Comparison of ENCODE assay signal across 14 cellular contexts in the genomic region with DNA sequence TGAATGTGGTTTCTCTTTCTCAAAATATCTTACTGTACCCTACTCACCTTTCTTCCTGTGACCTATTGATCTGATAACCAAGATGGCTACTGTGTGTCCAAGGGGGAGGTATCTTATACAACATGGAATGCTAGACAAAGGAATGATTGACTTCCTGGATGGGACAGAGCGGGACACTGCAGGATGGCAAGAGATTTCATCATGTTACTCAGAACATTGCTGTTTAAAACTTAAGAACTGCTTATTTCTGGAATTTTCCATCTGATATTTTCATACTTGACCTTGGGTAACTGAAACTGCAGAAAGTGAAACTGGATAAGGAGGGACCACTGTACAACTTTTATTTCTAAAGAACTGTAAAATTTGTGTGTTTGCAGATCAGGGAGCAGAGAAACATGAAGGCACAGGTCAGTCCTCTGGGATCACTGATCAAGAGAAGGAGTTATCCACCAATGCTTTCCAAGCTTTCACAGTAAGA. TPM values are rescaled to one million over a fixed set of nuclear protein-coding genes. Genes with fewer than 3 reads are reported as not detected.
DNase-seq lines count a peak whose midpoint lies in the region; ATAC-seq, FAIRE-seq and TF ChIP-seq lines count a peak whose summit lies in the region.
"Had no signal": no experiment of that assay in that cellular context is flagged by ENCODE, and none has a peak within 500 bp of the region (broad histone marks: within the 10 kb centered on the region; RNA-seq: fewer than 3 reads in every experiment).

No MANE protein-coding gene starts in this region.

- DNase-seq in GM03348 (ENCODE audit: low spot score), result peak; percentile 19
- peak; percentile 32 for DNase-seq in astrocyte of the spinal cord (ENCODE audit: low read depth, low spot score)
- peak; percentile 13 for DNase-seq in myocyte (ENCODE audit: low read depth)
- no peak for DNase-seq in RCC 7860 (ENCODE audit: low spot score)
- DNase-seq in stimulated activated CD4-positive, alpha-beta T cell treated with anti-CD3 and anti-CD28 coated beads, Interleukin-2, amount 100 ng/mL, for 24 hours, result no peak
- no peak for DNase-seq in SKM-1 treated with dmso at 0.1 percent for 144 hours (lab: John Stamatoyannopoulos, UW; ENCODE audit: unreplicated experiment)
- DNase-seq: activated naive CD4-positive, alpha-beta T cell treated with anti-CD3 and anti-CD28 coated beads, Interleukin-2, amount 10 ng/mL, durations not matched to agents 7 days and 5 days; COR-L47; dorsolateral prefrontal cortex; NCI-H2029; stimulated activated naive CD4-positive, alpha-beta T cell treated with Interleukin-2 at 50 U/mL for 16 hours had no signal

- no peak overlapping the region for H3K9ac ChIP-seq in KMS-11

- H3K27ac ChIP-seq in KMS-11, result no peak overlapping the region
- H3K27ac ChIP-seq: dorsolateral prefrontal cortex had no signal

- ATAC-seq in GM21825 (IDR thresholded peaks at IDR 0.05; ENCODE audit: unreplicated experiment), result no peak

- H2AFZ ChIP-seq in KMS-11 (ENCODE audit: low read depth), result no peak overlapping the region

- H3K27me3 ChIP-seq in KMS-11 (ENCODE audit: insufficient read depth, low read depth), result no peaks in the 10 kb centered on the region
- H3K27me3 ChIP-seq: dorsolateral prefrontal cortex had no signal

- no peaks in the 10 kb centered on the region for H4K20me1 ChIP-seq in KMS-11 (ENCODE audit: insufficient read depth)

- H3K4me3 ChIP-seq in KMS-11 (IDR thresholded peaks at IDR 0.05; ENCODE audit: insufficient read depth, low read depth, low read length) (no peak overlapping the region), astrocyte of the spinal cord (ENCODE audit: low read depth, low read length) (no peak overlapping the region)
- H3K4me3 ChIP-seq: dorsolateral prefrontal cortex, HAP-1 had no signal

- H3K4me1 ChIP-seq in KMS-11 (ENCODE audit: low read depth, poor library complexity, severe bottlenecking), result peaks cover 16% of the 10 kb centered on the region

- no peaks in the 10 kb centered on the region; the same call in 1 of the 2 replicates for H3K79me2 ChIP-seq in KMS-11 (ENCODE audit: insufficient read depth, low read depth)

- peak overlapping the region; percentile 52 for H3K4me2 ChIP-seq in KMS-11

- in situ Hi-C loops in astrocyte of the spinal cord (cut with HindIII; ENCODE audit: low sequenced_read_pairs), result no loop called here

- FAIRE-seq in RCC 7860 (lab: Jason Lieb, UNC), result no peak

- no peak for TF ChIP-seq CTCF in KMS-11 (conservative IDR thresholded peaks at IDR 0.05; ENCODE audit: low read depth, low read length)
- no peak for TF ChIP-seq CTCF in astrocyte of the spinal cord (IDR thresholded peaks at IDR 0.05; ENCODE audit: low read depth, low read length)

- H3K36me3 ChIP-seq in KMS-11 (ENCODE audit: insufficient read depth), result no peaks in the 10 kb centered on the region
- H3K36me3 ChIP-seq: HAP-1 had no signal

RNA-seq across cellular contexts. Expression of a gene that starts 18.5 kb away (rescaled TPM):
- 14.7 and 17.1 TPM in 2 replicates for total RNA-seq in myocyte
- 11.7 TPM for polyA plus RNA-seq in myocyte (2012)

Comparison
In these comparisons a context has a peak if more than half of its experiments do, and no peak if none do; other contexts are left out.
1. DNase-seq: peak in GM03348 (single experiment), astrocyte of the spinal cord (single experiment) and myocyte (single experiment); none in RCC 7860 (single experiment), stimulated activated CD4-positive, alpha-beta T cell treated with anti-CD3 and anti-CD28 coated beads, Interleukin-2, amount 100 ng/mL, for 24 hours (0 of 2) and SKM-1 treated with dmso at 0.1 percent for 144 hours (single experiment).